14 cellular contexts compared by ENCODE assay signal in genomic region chr20:49833483-49833882, GRCh38.
"Had no signal": no experiment of that assay in that cellular context is flagged by ENCODE, and none has a peak within 500 bp of the region (broad histone marks: within the 10 kb centered on the region; RNA-seq: fewer than 3 reads in every experiment).

No MANE protein-coding gene starts in this region.

- H3K9me3 ChIP-seq: gastroesophageal sphincter, heart right ventricle, transverse colon, vagina had no signal

- H3K4me3 Mint-ChIP-seq: activated naive CD4-positive, alpha-beta T cell treated with anti-CD3 and anti-CD28 coated beads for 36 hours; naive thymus-derived CD4-positive, alpha-beta T cell; T-helper 1 cell treated with Interleukin-12 subunit alpha and Interleukin-12 subunit beta and Interleukin-4 antibody, amounts not matched to agents 30 μg/mL and 1 μg/mL, for 36 hours had no signal

- H3K4me3 ChIP-seq: gastroesophageal sphincter, heart right ventricle, transverse colon, vagina had no signal

- H3K27ac Mint-ChIP-seq: activated naive CD4-positive, alpha-beta T cell treated with anti-CD3 and anti-CD28 coated beads for 36 hours; activated T-helper 2 cell treated with anti-CD3 and anti-CD28 coated beads, Interferon-gamma antibody, Interleukin-2, Interleukin-4, amounts not matched to agents 10 μg/mL and 5 μg/mL and 100 μg/mL, durations not matched to agents 14 hours and 24 hours and 36 hours; T-helper 1 cell treated with Interleukin-12 subunit alpha and Interleukin-12 subunit beta and Interleukin-4 antibody, amounts not matched to agents 30 μg/mL and 1 μg/mL, for 36 hours had no signal

- ATAC-seq: gastroesophageal sphincter; heart right ventricle; left colon; naive thymus-derived CD4-positive, alpha-beta T cell had no signal

- DNase-seq: activated CD4-positive, CD25-positive, alpha-beta regulatory T cell; activated naive CD4-positive, alpha-beta T cell treated with anti-CD3 and anti-CD28 coated beads for 36 hours; activated T-cell treated with anti-CD3 and anti-CD28 coated beads for 4 hours; heart right ventricle; left colon; naive thymus-derived CD4-positive, alpha-beta T cell; stimulated activated CD4-positive, alpha-beta T cell treated with anti-CD3 and anti-CD28 coated beads, Interleukin-15, amount 100 ng/mL, for 24 hours; stimulated activated CD4-positive, alpha-beta T cell treated with anti-CD3 and anti-CD28 coated beads, Interleukin-4, amount 100 ng/mL, for 1 hour; stimulated activated naive CD4-positive, alpha-beta T cell treated with Interleukin-2 at 50 U/mL for 16 hours; transverse colon had no signal

- H3K27me3 Mint-ChIP-seq: naive thymus-derived CD4-positive, alpha-beta T cell had no signal

- H3K27ac ChIP-seq: vagina had no signal

- H3K9me3 Mint-ChIP-seq: activated naive CD4-positive, alpha-beta T cell treated with anti-CD3 and anti-CD28 coated beads for 36 hours; activated T-helper 2 cell treated with anti-CD3 and anti-CD28 coated beads, Interferon-gamma antibody, Interleukin-2, Interleukin-4, amounts not matched to agents 10 μg/mL and 5 μg/mL and 100 μg/mL, durations not matched to agents 14 hours and 24 hours and 36 hours; naive thymus-derived CD4-positive, alpha-beta T cell; T-helper 1 cell treated with Interleukin-12 subunit alpha and Interleukin-12 subunit beta and Interleukin-4 antibody, amounts not matched to agents 30 μg/mL and 1 μg/mL, for 36 hours had no signal

- H3K27me3 ChIP-seq: gastroesophageal sphincter, heart right ventricle, transverse colon, vagina had no signal

- H3K4me1 ChIP-seq: vagina had no signal
